8 cellular contexts compared by ENCODE assay signal in the genomic region with DNA sequence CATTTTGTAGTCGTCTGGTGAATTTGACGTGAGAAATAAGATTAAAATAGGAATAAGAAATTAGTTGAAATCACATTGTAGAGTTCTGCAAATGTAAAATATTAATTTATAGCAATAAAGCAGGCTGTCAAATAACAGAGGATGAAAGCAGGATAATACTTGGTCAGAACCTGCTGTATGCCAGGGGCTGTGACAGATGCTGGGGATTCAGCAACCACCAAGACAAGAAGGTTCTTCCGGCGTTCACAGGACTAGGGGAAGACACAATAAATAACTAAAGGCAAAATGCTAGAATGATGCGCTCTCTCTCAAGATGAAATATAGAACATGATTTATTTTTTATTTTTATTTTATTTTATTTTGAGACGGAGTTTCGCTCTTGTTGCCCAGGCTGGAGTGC.
DNase-seq lines count a peak whose midpoint lies in the region; ATAC-seq and TF ChIP-seq lines count a peak whose summit lies in the region.

No MANE protein-coding gene starts in this region.

- no peak for TF ChIP-seq CTCF in parathyroid adenoma (IDR thresholded peaks at IDR 0.05)

- ATAC-seq in HG02678 (IDR thresholded peaks at IDR 0.05; ENCODE audit: unreplicated experiment) = no peak

- peak overlapping the region; percentile 99 for H2AFZ ChIP-seq in parathyroid adenoma

- H3K27me3 ChIP-seq in parathyroid adenoma (ENCODE audit: control insufficient read depth, insufficient read depth, low read length) = no peaks in the 10 kb centered on the region

- H3K9me3 Mint-ChIP-seq in dendritic cell treated with granulocyte-macrophage colony-stimulating factor and Interleukin-4, amounts not matched to agents 40 ng/mL and 50 ng/mL, for 4 days = no peaks in the 10 kb centered on the region

- H3K4me2 ChIP-seq in parathyroid adenoma (ENCODE audit: low read length) = peak overlapping the region; percentile 99

- peaks cover 16% of the 10 kb centered on the region for H3K4me1 Mint-ChIP-seq in dendritic cell treated with granulocyte-macrophage colony-stimulating factor and Interleukin-4, amounts not matched to agents 40 ng/mL and 50 ng/mL, for 4 days (ENCODE audit: low read depth)

- H3K9ac ChIP-seq in parathyroid adenoma = no peak overlapping the region

- H3K4me1 ChIP-seq in parathyroid adenoma = no peaks in the 10 kb centered on the region

- H3K36me3 Mint-ChIP-seq in dendritic cell treated with granulocyte-macrophage colony-stimulating factor and Interleukin-4, amounts not matched to agents 40 ng/mL and 50 ng/mL, for 4 days (ENCODE audit: low read depth) = no peaks in the 10 kb centered on the region

- peak overlapping the region; percentile 93 for H3K27ac Mint-ChIP-seq in dendritic cell treated with granulocyte-macrophage colony-stimulating factor and Interleukin-4, amounts not matched to agents 40 ng/mL and 50 ng/mL, for 4 days

- peak overlapping the region; percentile 93 for H3K4me3 ChIP-seq in parathyroid adenoma (ENCODE audit: low read depth, low read length)

- DNase-seq in DMS53 (lab: John Stamatoyannopoulos, UW) = peak; percentile 57
- DNase-seq in NCI-H1092 treated with DMSO at 0.1 percent for 48 hours (lab: John Stamatoyannopoulos, UW) = peak; percentile 25
- no peak for DNase-seq in NCI-H1048 (lab: John Stamatoyannopoulos, UW)
- DNase-seq in RKO (ENCODE audit: low spot score) = no peak
- no peak for DNase-seq in globus pallidus (ENCODE audit: low spot score)

- peak overlapping the region; percentile 83 for H3K4me3 Mint-ChIP-seq in dendritic cell treated with granulocyte-macrophage colony-stimulating factor and Interleukin-4, amounts not matched to agents 40 ng/mL and 50 ng/mL, for 4 days

- H3K9me3 ChIP-seq in parathyroid adenoma (ENCODE audit: control insufficient read depth, low read length) = no peaks in the 10 kb centered on the region

- intact Hi-C loops in dendritic cell treated with granulocyte-macrophage colony-stimulating factor and Interleukin-4, amounts not matched to agents 40 ng/mL and 50 ng/mL, for 4 days (cut with micrococcal nuclease) = no loop called here

- H3K79me2 ChIP-seq in parathyroid adenoma = no peaks in the 10 kb centered on the region

- H3K27ac ChIP-seq in parathyroid adenoma = peak overlapping the region; percentile 78

- H3K36me3 ChIP-seq in parathyroid adenoma (ENCODE audit: control insufficient read depth, insufficient read depth, low read length) = no peaks in the 10 kb centered on the region

- no peaks in the 10 kb centered on the region for H3K27me3 Mint-ChIP-seq in dendritic cell treated with granulocyte-macrophage colony-stimulating factor and Interleukin-4, amounts not matched to agents 40 ng/mL and 50 ng/mL, for 4 days

Comparison
In these comparisons a context has a peak if more than half of its experiments do, and no peak if none do; other contexts are left out.
1. DNase-seq: peak in DMS53 (single experiment) and NCI-H1092 treated with DMSO at 0.1 percent for 48 hours (single experiment); none in NCI-H1048 (single experiment), RKO (single experiment) and globus pallidus (single experiment).